In genomic region chr1:235943581-235944114, GRCh38 we compare ENCODE assay signal across 1 cellular context.
A peak's percentile ranks its signal among the peaks of the same experiment; 100 is the strongest.
TF ChIP-seq lines count a peak whose summit lies in the region.

No MANE protein-coding gene starts in this region.

TF ChIP-seq in HepG2, 621 proteins besides CTCF, POLR2A, EP300 and RAD21 (continued from another document):
- TF ChIP-seq ZBTB10 (CRISPR knock-in tag; IDR thresholded peaks at IDR 0.05; ENCODE audit: borderline replicate concordance) = no peak
- no peak for TF ChIP-seq ATF4 (CRISPR knock-in tag; IDR thresholded peaks at IDR 0.05)
- TF ChIP-seq SKIL (CRISPR knock-in tag; IDR thresholded peaks at IDR 0.05; ENCODE audit: borderline replicate concordance) = peak; percentile 24; the same call in 1 of the 2 replicates
- TF ChIP-seq MAX (IDR thresholded peaks at IDR 0.05) = 0 out of 2 replicates have a peak, but pooled peaks have one; percentile 29
- TF ChIP-seq NFKB2 (CRISPR knock-in tag; IDR thresholded peaks at IDR 0.05; ENCODE audit: borderline replicate concordance) = no peak
- no peak for TF ChIP-seq KLF9 (CRISPR knock-in tag; IDR thresholded peaks at IDR 0.05; ENCODE audit: low read depth)
- TF ChIP-seq NR2C2 (CRISPR knock-in tag; IDR thresholded peaks at IDR 0.05; ENCODE audit: borderline replicate concordance) = peak; percentile 39; the same call in 1 of the 2 replicates
- TF ChIP-seq MNT (IDR thresholded peaks at IDR 0.05) = peak; percentile 98
- no peak for TF ChIP-seq ZNF282 (IDR thresholded peaks at IDR 0.05; ENCODE audit: partially characterized antibody)
- TF ChIP-seq SALL1 (CRISPR knock-in tag; IDR thresholded peaks at IDR 0.05) = 0 out of 2 replicates have a peak, but pooled peaks have one; percentile 14
- TF ChIP-seq ZGPAT (CRISPR knock-in tag; IDR thresholded peaks at IDR 0.05) = no peak
- no peak for TF ChIP-seq RAD51 (IDR thresholded peaks at IDR 0.05; ENCODE audit: borderline replicate concordance)
- no peak for TF ChIP-seq TSC22D2 (CRISPR knock-in tag; IDR thresholded peaks at IDR 0.05; ENCODE audit: borderline replicate concordance)
- no peak for TF ChIP-seq PRMT3 (CRISPR knock-in tag; IDR thresholded peaks at IDR 0.05; ENCODE audit: borderline replicate concordance, low read depth)
